In genomic region chr5:72556351-72557146, GRCh38 we compare ENCODE assay signal across 1 cellular context.
A peak's percentile ranks its signal among the peaks of the same experiment; 100 is the strongest.
TF ChIP-seq lines count a peak whose summit lies in the region.

No MANE protein-coding gene starts in this region.

TF ChIP-seq in HepG2, 621 proteins besides CTCF, POLR2A, EP300 and RAD21 (continued from another document):
- TF ChIP-seq PHF8 (CRISPR knock-in tag; IDR thresholded peaks at IDR 0.05) = peak; percentile 41; the same call in 1 of the 2 replicates
- TF ChIP-seq, protein P1, sequence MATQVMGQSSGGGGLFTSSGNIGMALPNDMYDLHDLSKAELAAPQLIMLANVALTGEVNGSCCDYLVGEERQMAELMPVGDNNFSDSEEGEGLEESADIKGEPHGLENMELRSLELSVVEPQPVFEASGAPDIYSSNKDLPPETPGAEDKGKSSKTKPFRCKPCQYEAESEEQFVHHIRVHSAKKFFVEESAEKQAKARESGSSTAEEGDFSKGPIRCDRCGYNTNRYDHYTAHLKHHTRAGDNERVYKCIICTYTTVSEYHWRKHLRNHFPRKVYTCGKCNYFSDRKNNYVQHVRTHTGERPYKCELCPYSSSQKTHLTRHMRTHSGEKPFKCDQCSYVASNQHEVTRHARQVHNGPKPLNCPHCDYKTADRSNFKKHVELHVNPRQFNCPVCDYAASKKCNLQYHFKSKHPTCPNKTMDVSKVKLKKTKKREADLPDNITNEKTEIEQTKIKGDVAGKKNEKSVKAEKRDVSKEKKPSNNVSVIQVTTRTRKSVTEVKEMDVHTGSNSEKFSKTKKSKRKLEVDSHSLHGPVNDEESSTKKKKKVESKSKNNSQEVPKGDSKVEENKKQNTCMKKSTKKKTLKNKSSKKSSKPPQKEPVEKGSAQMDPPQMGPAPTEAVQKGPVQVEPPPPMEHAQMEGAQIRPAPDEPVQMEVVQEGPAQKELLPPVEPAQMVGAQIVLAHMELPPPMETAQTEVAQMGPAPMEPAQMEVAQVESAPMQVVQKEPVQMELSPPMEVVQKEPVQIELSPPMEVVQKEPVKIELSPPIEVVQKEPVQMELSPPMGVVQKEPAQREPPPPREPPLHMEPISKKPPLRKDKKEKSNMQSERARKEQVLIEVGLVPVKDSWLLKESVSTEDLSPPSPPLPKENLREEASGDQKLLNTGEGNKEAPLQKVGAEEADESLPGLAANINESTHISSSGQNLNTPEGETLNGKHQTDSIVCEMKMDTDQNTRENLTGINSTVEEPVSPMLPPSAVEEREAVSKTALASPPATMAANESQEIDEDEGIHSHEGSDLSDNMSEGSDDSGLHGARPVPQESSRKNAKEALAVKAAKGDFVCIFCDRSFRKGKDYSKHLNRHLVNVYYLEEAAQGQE (IDR thresholded peaks at IDR 0.05; ENCODE audit: borderline replicate concordance in 1 of 2, low read depth in 1 of 2, low read length in 2 of 2) = no peak
- 0 out of 2 replicates have a peak, but pooled peaks have one; percentile 10 for TF ChIP-seq PHF21A (CRISPR knock-in tag; IDR thresholded peaks at IDR 0.05)
- no peak for TF ChIP-seq SRSF1 (optimal IDR thresholded peaks at IDR 0.05; ENCODE audit: low read depth, low read length)
- TF ChIP-seq SAP130 (CRISPR knock-in tag; IDR thresholded peaks at IDR 0.05; ENCODE audit: low read depth) = peak; percentile 23; the same call in 1 of the 2 replicates
- peak; percentile 11; the same call in 1 of the 2 replicates for TF ChIP-seq ZNF891 (CRISPR knock-in tag; IDR thresholded peaks at IDR 0.05)
- no peak for TF ChIP-seq CERS6 (CRISPR knock-in tag; IDR thresholded peaks at IDR 0.05)
- no peak for TF ChIP-seq ZFP90 (CRISPR knock-in tag; IDR thresholded peaks at IDR 0.05; ENCODE audit: borderline replicate concordance)
- TF ChIP-seq UBTF (CRISPR knock-in tag; IDR thresholded peaks at IDR 0.05) = peak; percentile 82
- TF ChIP-seq SRY (CRISPR knock-in tag; IDR thresholded peaks at IDR 0.05) = no peak; the same call in 1 of the 2 replicates
- peak; percentile 79 for TF ChIP-seq ZFX (CRISPR knock-in tag; IDR thresholded peaks at IDR 0.05; ENCODE audit: low read depth)
- TF ChIP-seq ZNF605 (CRISPR knock-in tag; IDR thresholded peaks at IDR 0.05) = 0 out of 2 replicates have a peak, but pooled peaks have one; percentile 41
- TF ChIP-seq MTF2 (CRISPR knock-in tag; IDR thresholded peaks at IDR 0.05; ENCODE audit: borderline replicate concordance) = 0 out of 2 replicates have a peak, but pooled peaks have one; percentile 61
- peak; percentile 54; the same call in 1 of the 2 replicates for TF ChIP-seq SALL1 (CRISPR knock-in tag; IDR thresholded peaks at IDR 0.05)
- TF ChIP-seq, protein P2, sequence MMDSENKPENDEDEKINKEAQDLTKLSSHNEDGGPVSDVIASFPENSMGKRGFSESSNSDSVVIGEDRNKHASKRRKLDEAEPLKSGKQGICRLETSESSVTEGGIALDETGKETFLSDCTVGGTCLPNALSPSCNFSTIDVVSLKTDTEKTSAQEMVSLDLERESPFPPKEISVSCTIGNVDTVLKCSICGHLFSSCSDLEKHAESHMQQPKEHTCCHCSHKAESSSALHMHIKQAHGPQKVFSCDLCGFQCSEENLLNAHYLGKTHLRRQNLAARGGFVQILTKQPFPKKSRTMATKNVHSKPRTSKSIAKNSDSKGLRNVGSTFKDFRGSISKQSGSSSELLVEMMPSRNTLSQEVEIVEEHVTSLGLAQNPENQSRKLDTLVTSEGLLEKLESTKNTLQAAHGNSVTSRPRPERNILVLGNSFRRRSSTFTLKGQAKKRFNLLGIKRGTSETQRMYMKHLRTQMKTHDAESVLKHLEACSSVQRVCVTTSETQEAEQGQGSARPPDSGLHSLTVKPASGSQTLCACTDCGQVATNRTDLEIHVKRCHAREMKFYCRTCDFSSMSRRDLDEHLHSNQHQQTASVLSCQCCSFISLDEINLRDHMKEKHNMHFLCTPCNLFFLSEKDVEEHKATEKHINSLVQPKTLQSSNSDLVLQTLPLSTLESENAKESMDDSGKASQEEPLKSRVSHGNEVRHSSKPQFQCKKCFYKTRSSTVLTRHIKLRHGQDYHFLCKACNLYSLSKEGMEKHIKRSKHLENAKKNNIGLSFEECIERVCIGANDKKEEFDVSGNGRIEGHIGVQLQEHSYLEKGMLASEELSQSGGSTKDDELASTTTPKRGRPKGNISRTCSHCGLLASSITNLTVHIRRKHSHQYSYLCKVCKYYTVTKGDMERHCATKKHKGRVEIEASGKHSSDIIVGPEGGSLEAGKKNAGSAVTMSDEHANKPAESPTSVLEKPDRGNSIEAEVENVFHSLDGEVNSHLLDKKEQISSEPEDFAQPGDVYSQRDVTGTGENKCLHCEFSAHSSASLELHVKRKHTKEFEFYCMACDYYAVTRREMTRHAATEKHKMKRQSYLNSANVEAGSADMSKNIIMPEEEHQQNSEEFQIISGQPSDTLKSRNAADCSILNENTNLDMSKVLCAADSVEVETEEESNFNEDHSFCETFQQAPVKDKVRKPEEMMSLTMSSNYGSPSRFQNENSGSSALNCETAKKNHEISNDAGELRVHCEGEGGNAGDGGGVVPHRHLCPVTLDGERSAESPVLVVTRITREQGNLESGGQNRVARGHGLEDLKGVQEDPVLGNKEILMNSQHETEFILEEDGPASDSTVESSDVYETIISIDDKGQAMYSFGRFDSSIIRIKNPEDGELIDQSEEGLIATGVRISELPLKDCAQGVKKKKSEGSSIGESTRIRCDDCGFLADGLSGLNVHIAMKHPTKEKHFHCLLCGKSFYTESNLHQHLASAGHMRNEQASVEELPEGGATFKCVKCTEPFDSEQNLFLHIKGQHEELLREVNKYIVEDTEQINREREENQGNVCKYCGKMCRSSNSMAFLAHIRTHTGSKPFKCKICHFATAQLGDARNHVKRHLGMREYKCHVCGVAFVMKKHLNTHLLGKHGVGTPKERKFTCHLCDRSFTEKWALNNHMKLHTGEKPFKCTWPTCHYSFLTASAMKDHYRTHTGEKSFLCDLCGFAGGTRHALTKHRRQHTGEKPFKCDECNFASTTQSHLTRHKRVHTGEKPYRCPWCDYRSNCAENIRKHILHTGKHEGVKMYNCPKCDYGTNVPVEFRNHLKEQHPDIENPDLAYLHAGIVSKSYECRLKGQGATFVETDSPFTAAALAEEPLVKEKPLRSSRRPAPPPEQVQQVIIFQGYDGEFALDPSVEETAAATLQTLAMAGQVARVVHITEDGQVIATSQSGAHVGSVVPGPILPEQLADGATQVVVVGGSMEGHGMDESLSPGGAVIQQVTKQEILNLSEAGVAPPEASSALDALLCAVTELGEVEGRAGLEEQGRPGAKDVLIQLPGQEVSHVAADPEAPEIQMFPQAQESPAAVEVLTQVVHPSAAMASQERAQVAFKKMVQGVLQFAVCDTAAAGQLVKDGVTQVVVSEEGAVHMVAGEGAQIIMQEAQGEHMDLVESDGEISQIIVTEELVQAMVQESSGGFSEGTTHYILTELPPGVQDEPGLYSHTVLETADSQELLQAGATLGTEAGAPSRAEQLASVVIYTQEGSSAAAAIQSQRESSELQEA (CRISPR knock-in tag; IDR thresholded peaks at IDR 0.05; ENCODE audit: not compliant biosample characterization) = peak; percentile 81
- 0 out of 2 replicates have a peak, but pooled peaks have one; percentile 57 for TF ChIP-seq ZNF34 (CRISPR knock-in tag; IDR thresholded peaks at IDR 0.05; ENCODE audit: borderline replicate concordance)
- TF ChIP-seq TRIM24 (CRISPR knock-in tag; IDR thresholded peaks at IDR 0.05) = no peak
- TF ChIP-seq, protein P3, sequence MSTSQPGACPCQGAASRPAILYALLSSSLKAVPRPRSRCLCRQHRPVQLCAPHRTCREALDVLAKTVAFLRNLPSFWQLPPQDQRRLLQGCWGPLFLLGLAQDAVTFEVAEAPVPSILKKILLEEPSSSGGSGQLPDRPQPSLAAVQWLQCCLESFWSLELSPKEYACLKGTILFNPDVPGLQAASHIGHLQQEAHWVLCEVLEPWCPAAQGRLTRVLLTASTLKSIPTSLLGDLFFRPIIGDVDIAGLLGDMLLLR (CRISPR knock-in tag; IDR thresholded peaks at IDR 0.05) = 0 out of 2 replicates have a peak, but pooled peaks have one; percentile 16
- peak; percentile 33; the same call in 1 of the 2 replicates for TF ChIP-seq MYC (CRISPR knock-in tag; IDR thresholded peaks at IDR 0.05; ENCODE audit: borderline replicate concordance)
- peak; percentile 58 for TF ChIP-seq XRCC5 (optimal IDR thresholded peaks at IDR 0.05; ENCODE audit: low read length)
- no peak for TF ChIP-seq ZNF792 (CRISPR knock-in tag; IDR thresholded peaks at IDR 0.05)
- TF ChIP-seq HCFC1 (IDR thresholded peaks at IDR 0.05; ENCODE audit: low read depth, low read length) = no peak
